In the genomic region with DNA sequence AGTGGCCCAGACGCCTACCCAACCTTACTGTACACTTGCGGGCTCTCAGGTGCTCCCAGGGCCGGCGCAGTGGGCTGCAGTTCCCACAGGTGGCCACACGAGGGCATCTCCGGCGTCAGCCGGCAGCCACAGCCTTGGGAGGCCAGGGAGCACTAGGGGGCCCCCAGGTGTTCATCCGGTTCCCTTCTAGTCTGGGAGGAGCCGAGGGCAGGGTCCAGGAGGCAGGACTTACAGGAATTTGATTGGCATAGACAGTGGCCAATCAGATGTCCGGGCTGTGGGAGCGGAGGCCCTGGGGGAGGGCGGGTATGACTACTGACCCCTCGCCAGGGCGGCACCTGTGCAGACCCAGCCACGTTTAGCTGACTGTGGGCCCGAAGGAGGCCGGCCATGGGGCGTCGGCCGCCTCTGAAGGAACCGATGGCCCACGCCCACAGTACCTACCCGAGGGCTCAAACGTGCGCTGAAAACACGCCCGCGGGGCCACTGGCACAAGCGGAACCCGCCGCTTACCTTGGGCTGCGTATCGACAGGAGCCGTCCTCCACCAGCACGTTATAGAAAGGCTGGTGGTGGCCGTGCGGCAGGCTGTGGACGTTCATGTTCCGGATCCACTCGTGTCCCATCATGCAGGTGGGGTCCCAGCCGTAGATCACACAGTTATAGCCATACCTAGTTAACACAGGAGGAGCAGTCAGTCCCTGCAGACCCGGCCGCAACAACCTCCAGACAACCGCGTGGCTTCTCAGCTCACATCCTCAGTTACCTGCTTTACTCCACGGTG, we compare ENCODE assay signal across 1 cellular context.
TF ChIP-seq lines count a peak whose summit lies in the region.

No MANE protein-coding gene starts in this region.

TF ChIP-seq in K562, 482 proteins besides CTCF, POLR2A, EP300 and RAD21 (continued from another document):
- TF ChIP-seq ATF3 (IDR thresholded peaks at IDR 0.05) (no peak), ATF3 (CRISPR knock-in tag; conservative IDR thresholded peaks at IDR 0.05) (0 out of 2 replicates have a peak, but pooled peaks have one; percentile 34)
TF ChIP-seq in K562: peak in this region for 35.
